Comparison of ENCODE assay signal across 17 cellular contexts in the genomic region with DNA sequence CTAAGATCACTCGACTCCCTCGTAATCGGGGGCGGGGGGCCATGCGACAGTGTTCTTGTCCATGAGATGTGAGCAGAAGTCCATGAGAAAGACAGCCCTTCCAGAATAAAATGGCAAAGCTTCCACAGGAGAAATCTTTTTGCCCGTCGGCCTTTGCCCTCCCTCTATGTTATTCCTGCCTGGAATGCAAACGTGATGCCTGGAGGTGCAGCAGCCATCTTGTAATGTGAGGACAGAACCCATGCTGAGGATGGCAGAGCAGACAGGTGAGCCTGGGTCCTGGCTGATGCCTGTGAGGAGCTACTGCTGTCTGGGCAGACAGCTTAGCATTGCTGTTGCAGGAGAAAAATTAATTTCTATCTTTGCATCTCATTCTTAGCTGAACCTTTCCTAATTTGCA.
"Had no signal": no experiment of that assay in that cellular context is flagged by ENCODE, and none has a peak within 500 bp of the region (broad histone marks: within the 10 kb centered on the region; RNA-seq: fewer than 3 reads in every experiment).

No MANE protein-coding gene starts in this region.

- H3K36me3 ChIP-seq: ovary had no signal

- H3K4me1 ChIP-seq: body of pancreas, tibial artery, vagina had no signal

- H3K27ac Mint-ChIP-seq: activated CD8-positive, alpha-beta memory T cell treated with anti-CD3 and anti-CD28 coated beads, Interleukin-2, amount 10 ng/mL, durations not matched to agents 7 days and 5 days; dendritic cell treated with granulocyte-macrophage colony-stimulating factor and Interleukin-4, amounts not matched to agents 40 ng/mL and 50 ng/mL, for 4 days had no signal

- H3K27me3 Mint-ChIP-seq: activated CD8-positive, alpha-beta memory T cell treated with anti-CD3 and anti-CD28 coated beads, Interleukin-2, amount 10 ng/mL, durations not matched to agents 7 days and 5 days; activated T-cell treated with anti-CD3 and anti-CD28 coated beads, Interleukin-2, amount 50 U/mL, for 24 hours; central memory CD8-positive, alpha-beta T cell; dendritic cell treated with granulocyte-macrophage colony-stimulating factor and Interleukin-4, amounts not matched to agents 40 ng/mL and 50 ng/mL, for 4 days; effector memory CD8-positive, alpha-beta T cell had no signal

- ATAC-seq: activated CD8-positive, alpha-beta memory T cell treated with anti-CD3 and anti-CD28 coated beads, Interleukin-2, amount 10 ng/mL, durations not matched to agents 7 days and 5 days; body of pancreas; effector memory CD8-positive, alpha-beta T cell; left ventricle myocardium superior; SK-N-SH treated with all-trans-retinoic acid at 6 μM for 48 hours had no signal

- H3K27ac ChIP-seq: body of pancreas, hepatocyte, ovary, tibial artery, vagina had no signal

- H3K4me3 Mint-ChIP-seq: activated CD8-positive, alpha-beta memory T cell treated with anti-CD3 and anti-CD28 coated beads, Interleukin-2, amount 10 ng/mL, durations not matched to agents 7 days and 5 days; activated T-cell treated with anti-CD3 and anti-CD28 coated beads, Interleukin-2, amount 50 U/mL, for 24 hours; central memory CD8-positive, alpha-beta T cell; dendritic cell treated with granulocyte-macrophage colony-stimulating factor and Interleukin-4, amounts not matched to agents 40 ng/mL and 50 ng/mL, for 4 days had no signal

- DNase-seq: activated CD4-positive, alpha-beta T cell treated with anti-CD3 and anti-CD28 coated beads for 1 hour; activated effector memory CD4-positive, alpha-beta T cell treated with anti-CD3 and anti-CD28 coated beads, Interleukin-2, amount 50 U/mL, for 16 hours; activated T-cell treated with anti-CD3 and anti-CD28 coated beads, Interleukin-2, amount 50 U/mL, for 24 hours; body of pancreas; effector memory CD8-positive, alpha-beta T cell; erythroblast; left ventricle myocardium superior; mesenchymal stem cell; ovary; stimulated activated CD4-positive, alpha-beta T cell treated with anti-CD3 and anti-CD28 coated beads, Interleukin-4, amount 100 ng/mL, for 1 hour; tibial artery had no signal

- H3K27me3 ChIP-seq: body of pancreas, hepatocyte, ovary, tibial artery, vagina had no signal

- H3K9me3 ChIP-seq: ovary, tibial artery, vagina had no signal

- H3K4me3 ChIP-seq: body of pancreas, hepatocyte, ovary, tibial artery, vagina had no signal

- H3K9me3 Mint-ChIP-seq: activated T-cell treated with anti-CD3 and anti-CD28 coated beads, Interleukin-2, amount 50 U/mL, for 24 hours; central memory CD8-positive, alpha-beta T cell; dendritic cell treated with granulocyte-macrophage colony-stimulating factor and Interleukin-4, amounts not matched to agents 40 ng/mL and 50 ng/mL, for 4 days; effector memory CD8-positive, alpha-beta T cell had no signal
